Comparison of ENCODE assay signal across 16 cellular contexts in the genomic region with DNA sequence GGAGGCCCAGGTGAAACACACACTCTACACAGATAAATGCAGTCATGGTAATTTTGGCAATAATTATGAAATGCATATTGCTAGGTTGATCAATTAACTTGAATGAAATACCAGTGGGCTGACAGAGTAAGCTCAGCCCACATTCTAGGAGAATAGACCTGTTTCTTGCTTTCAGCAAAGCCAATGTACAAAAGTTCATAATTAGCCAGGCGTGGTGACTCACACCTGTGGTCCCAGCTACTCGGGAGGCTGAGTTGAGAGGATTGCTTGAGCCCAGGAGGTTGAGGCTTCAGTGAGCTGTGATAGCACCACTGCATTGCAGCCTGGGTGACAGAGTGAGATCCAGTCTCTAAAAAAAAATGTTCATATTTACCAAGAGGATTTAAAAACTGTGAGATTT.
"Had no signal": no experiment of that assay in that cellular context is flagged by ENCODE, and none has a peak within 500 bp of the region (broad histone marks: within the 10 kb centered on the region; RNA-seq: fewer than 3 reads in every experiment).

No MANE protein-coding gene starts in this region.

- H3K27me3 Mint-ChIP-seq: central memory CD8-positive, alpha-beta T cell; effector memory CD8-positive, alpha-beta T cell had no signal

- H3K9me3 Mint-ChIP-seq: central memory CD8-positive, alpha-beta T cell had no signal

- DNase-seq: activated CD4-positive, alpha-beta T cell treated with anti-CD3 and anti-CD28 coated beads, Interleukin-2, amount 50 U/mL, for 48 hours; activated gamma-delta T cell; amniotic stem cell; effector memory CD8-positive, alpha-beta T cell; glutamatergic neuron; hippocampal formation; left ventricle myocardium superior; mammary epithelial cell; midbrain; ovary; spleen; stimulated activated CD4-positive, alpha-beta T cell treated with anti-CD3 and anti-CD28 coated beads, Interleukin-4, amount 100 ng/mL, for 1 hour; stomach; T-helper 9 cell had no signal

- H3K4me3 Mint-ChIP-seq: central memory CD8-positive, alpha-beta T cell; nephron had no signal

- H3K27ac Mint-ChIP-seq: nephron had no signal
